ENCODE assay signal across 17 cellular contexts in the genomic region with DNA sequence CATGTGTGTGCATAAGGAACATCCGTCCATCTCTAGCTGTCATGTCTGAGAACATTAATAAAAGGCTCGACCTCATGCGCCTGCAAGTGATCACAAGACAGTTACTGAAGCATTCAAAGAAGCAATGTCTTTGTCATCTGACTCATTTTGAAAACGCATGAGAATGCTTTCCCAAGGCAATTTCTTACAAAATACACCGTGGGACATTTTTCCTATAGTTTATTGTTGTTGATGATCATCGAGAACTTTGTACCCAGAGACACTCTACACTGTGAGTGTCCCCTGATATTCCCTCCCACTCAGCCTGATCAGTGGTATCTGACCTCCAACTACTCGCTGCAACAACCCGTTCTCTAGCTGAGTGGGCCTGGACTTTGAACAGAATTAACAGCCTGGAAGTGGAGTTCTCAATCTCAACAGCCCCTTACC.
DNase-seq lines count a peak whose midpoint lies in the region; ATAC-seq and TF ChIP-seq lines count a peak whose summit lies in the region.
"Had no signal": no experiment of that assay in that cellular context is flagged by ENCODE, and none has a peak within 500 bp of the region (broad histone marks: within the 10 kb centered on the region; RNA-seq: fewer than 3 reads in every experiment).

No MANE protein-coding gene starts in this region.

- H2BK5ac ChIP-seq in IMR-90 (ENCODE audit: low read depth, low read length, poor library complexity, severe bottlenecking) = peak overlapping the region; percentile 62

- H3K9ac ChIP-seq in IMR-90 (ENCODE audit: low read depth, low read length) = no peak overlapping the region

- H4K5ac ChIP-seq in IMR-90 (ENCODE audit: low read depth, low read length) = peak overlapping the region; percentile 82; the same call in 1 of the 2 replicates

- H4K8ac ChIP-seq in IMR-90 (ENCODE audit: low read depth in 2 of 2, low read length in 2 of 2) = peak overlapping the region; percentile 43 to 74; a peak in 3 of 4 replicates

- peak overlapping the region; percentile 95 for H2AK5ac ChIP-seq in IMR-90 (ENCODE audit: low read depth, low read length)

- H3K27ac ChIP-seq in ACC112 (ENCODE audit: low read depth, low read length) (peak overlapping the region; percentile 81), IMR-90 (ENCODE audit: insufficient read depth, low read length) (peak overlapping the region; percentile 33; the same call in 1 of the 2 replicates), esophagus muscularis mucosa (replicated peaks in 1 of 4) (peak overlapping the region in 3 of 4 donors; percentile 48 to 69 (median 59)), mesodermal cell (ENCODE audit: low read depth, low read length, severe bottlenecking) (peak overlapping the region; percentile 92)
- H3K27ac ChIP-seq: uterus had no signal

- intact Hi-C loops in IMR-90 (cut with micrococcal nuclease) = no loop called here
- intact Hi-C loops in esophagus muscularis mucosa (cut with DNase I) = no loop called here
- intact Hi-C loops in head of caudate nucleus (cut with DNase I) = no loop called here

- TF ChIP-seq CTCF in IMR-90 (conservative IDR thresholded peaks at IDR 0.05; ENCODE audit: low read depth, low read length) (no peak), esophagus muscularis mucosa (IDR thresholded peaks at IDR 0.05) (no peak)

- no peak overlapping the region for H2AFZ ChIP-seq in ACC112 (ENCODE audit: low read length, unreplicated experiment)
- H2AFZ ChIP-seq in IMR-90 (replicated peaks; ENCODE audit: low read length, poor library complexity) = no peak overlapping the region

- no peak for ATAC-seq in IMR-90 (ENCODE audit: low read depth)
- no peak for ATAC-seq in HG02970 (IDR thresholded peaks at IDR 0.05; ENCODE audit: low FRiP score, unreplicated experiment)
- no peak for ATAC-seq in HG03521 (IDR thresholded peaks at IDR 0.05; ENCODE audit: unreplicated experiment)
- ATAC-seq: activated CD8-positive, alpha-beta T cell treated with anti-CD3 and anti-CD28 coated beads for 36 hours had no signal

- no peak overlapping the region for H3K4me3 ChIP-seq in ACC112 (ENCODE audit: low read depth, low read length)
- H3K4me3 ChIP-seq in IMR-90 (ENCODE audit: insufficient read depth, low read depth, low read length) = no peak overlapping the region
- no peak overlapping the region for H3K4me3 ChIP-seq in esophagus muscularis mucosa
- no peak overlapping the region for H3K4me3 ChIP-seq in mesodermal cell (ENCODE audit: extremely low read depth, insufficient read depth, low read length, poor library complexity, severe bottlenecking)
- H3K4me3 ChIP-seq: skin epidermis, uterus had no signal

- TF ChIP-seq POLR2A in IMR-90 (IDR thresholded peaks at IDR 0.05; ENCODE audit: low read depth, low read length) (no peak), esophagus muscularis mucosa (IDR thresholded peaks at IDR 0.05; ENCODE audit: low read depth) (no peak)

- no CpG with 5 or more reads among the region's 8 CpGs for WGBS in IMR-90 (ENCODE audit: extremely low coverage in 2 of 2, insufficient read length in 1 of 2), 2 experiments
- 70% methylated on average over 8 of the region's 8 CpGs for WGBS in esophagus muscularis mucosa
- WGBS in mesodermal cell (ENCODE audit: insufficient coverage in 2 of 2), 2 experiments = 90 to 94% methylated on average over 3 to 5 of the region's 8 CpGs

- peaks cover 4% of the 10 kb centered on the region for H3K79me2 ChIP-seq in ACC112 (ENCODE audit: control insufficient read depth, insufficient read depth, low read length, unreplicated experiment)

- peak overlapping the region; percentile 56; the same call in 1 of the 2 replicates for H3K4me2 ChIP-seq in IMR-90 (ENCODE audit: low read depth, low read length)

- dilution Hi-C loops in IMR-90 (cut with HindIII; ENCODE audit: low sequenced_read_pairs, unreplicated experiment) = no loop called here

- peak overlapping the region; percentile 13; the same call in 1 of the 2 replicates for H3K56ac ChIP-seq in IMR-90 (ENCODE audit: extremely low read depth, insufficient read depth, low read length)

- H3K9me1 ChIP-seq in IMR-90 (ENCODE audit: insufficient read depth, low read length) = peaks cover 16% of the 10 kb centered on the region

- H3K23ac ChIP-seq in IMR-90 (ENCODE audit: low read depth, low read length) = peak overlapping the region; percentile 21

- POLR2A ChIA-PET in IMR-90 (lab: Charles Lee; ENCODE audit: unreplicated experiment) = no interaction called here

- H3K18ac ChIP-seq in IMR-90 (ENCODE audit: low read depth, low read length) = peak overlapping the region; percentile 90; the same call in 1 of the 2 replicates

- peaks cover 3% of the 10 kb centered on the region for H4K20me1 ChIP-seq in IMR-90 (ENCODE audit: insufficient read depth, low read length)

- H3K36me3 ChIP-seq in ACC112 (ENCODE audit: insufficient read depth, low read length) (no peaks in the 10 kb centered on the region), IMR-90 (ENCODE audit: control insufficient read depth, insufficient read depth, low read length) (peaks cover 1% of the 10 kb centered on the region; the same call in 1 of the 2 replicates), esophagus muscularis mucosa (peaks cover 0 to 5% (median 0%) of the 10 kb centered on the region in 4 donors), mesodermal cell (ENCODE audit: control insufficient read depth, insufficient read depth, low read length) (peaks cover 26% of the 10 kb centered on the region)
- H3K36me3 ChIP-seq: uterus had no signal

- H3K79me1 ChIP-seq in IMR-90 (ENCODE audit: low read depth in 1 of 2, low read length in 2 of 2) = peaks cover 33 to 82% of the 10 kb centered on the region in 2 experiments

- H3K14ac ChIP-seq in IMR-90 (replicated peaks; ENCODE audit: low read depth, low read length) = peak overlapping the region; percentile 72

- DNase-seq in IMR-90 (peak; percentile 72), esophagus muscularis mucosa (ENCODE audit: extremely low spot score) (no peak), anterior cingulate cortex (lab: John Stamatoyannopoulos, UW) (no peak), head of caudate nucleus (no peak)
- DNase-seq: activated CD8-positive, alpha-beta T cell treated with anti-CD3 and anti-CD28 coated beads for 36 hours; activated naive CD4-positive, alpha-beta T cell treated with anti-CD3 and anti-CD28 coated beads, Interleukin-2, amount 10 ng/mL, durations not matched to agents 7 days and 5 days; cortex of kidney; DND-41; Kasumi-1; NCI-H2081 treated with DMSO at 0.1 percent for 48 hours; T-helper 2 cell; uterus had no signal

- peak overlapping the region; percentile 55 for H2BK20ac ChIP-seq in IMR-90 (ENCODE audit: low read depth, low read length)

- H4K91ac ChIP-seq in IMR-90 (ENCODE audit: insufficient read depth, low read depth, low read length) = peak overlapping the region; percentile 89; the same call in 1 of the 2 replicates

- peak overlapping the region; percentile 81 for H2BK120ac ChIP-seq in IMR-90 (ENCODE audit: low read depth, low read length)

- H2BK15ac ChIP-seq in IMR-90 (ENCODE audit: low read depth, low read length) = peak overlapping the region; percentile 59; the same call in 1 of the 3 replicates

- H3K27me3 ChIP-seq in ACC112 (ENCODE audit: insufficient read depth, low read length) (no peaks in the 10 kb centered on the region), IMR-90 (ENCODE audit: control insufficient read depth, insufficient read depth, low read length) (no peaks in the 10 kb centered on the region), esophagus muscularis mucosa (no peaks in the 10 kb centered on the region)
- H3K27me3 ChIP-seq: uterus had no signal

- CTCF ChIA-PET in IMR-90 (lab: Yijun Ruan, JAX) = no interaction called here

- BruUV-seq in IMR-90 (replicated peaks; lab: Mats Ljungman, UMichigan) = no TSS peak

- TF ChIP-seq RAD21 in IMR-90 (IDR thresholded peaks at IDR 0.05; ENCODE audit: low read length) = no peak

- H3K9me3 ChIP-seq in IMR-90 (ENCODE audit: control insufficient read depth, insufficient read depth, low read length) (no peaks in the 10 kb centered on the region), esophagus muscularis mucosa (no peaks in the 10 kb centered on the region), mesodermal cell (ENCODE audit: control insufficient read depth, low read length) (no peaks in the 10 kb centered on the region)
- H3K9me3 ChIP-seq: uterus had no signal

- H3K4me1 ChIP-seq in ACC112 (ENCODE audit: control insufficient read depth, insufficient read depth, low read length, unreplicated experiment) (peaks cover 38% of the 10 kb centered on the region), IMR-90 (ENCODE audit: control insufficient read depth, insufficient read depth, low read length) (peaks cover 24% of the 10 kb centered on the region), esophagus muscularis mucosa (peaks cover 34 to 87% (median 71%) of the 10 kb centered on the region in 4 donors), mesodermal cell (ENCODE audit: control insufficient read depth, insufficient read depth, low read length, poor library complexity, severe bottlenecking) (peaks cover 42% of the 10 kb centered on the region)
- H3K4me1 ChIP-seq: uterus had no signal

- in situ Hi-C loops in IMR-90 (cut with MboI; ENCODE audit: low sequenced_read_pairs) = loop anchor here (25.0 kb wide), 1 partner anchor 995 kb away; the partner anchor contains the start of gene CDKN1B

- H2AK9ac ChIP-seq in IMR-90 (replicated peaks; ENCODE audit: low read depth, low read length, poor library complexity) = no peak overlapping the region

- TF ChIP-seq EP300 in esophagus muscularis mucosa (IDR thresholded peaks at IDR 0.05) = no peak

- peak overlapping the region; percentile 70; the same call in 1 of the 2 replicates for H3K4ac ChIP-seq in IMR-90 (ENCODE audit: low read depth, low read length)

TF ChIP-seq in IMR-90, 13 proteins besides CTCF, POLR2A, EP300 and RAD21 (continues in another document):
- TF ChIP-seq SMC3 (IDR thresholded peaks at IDR 0.05; ENCODE audit: low read depth, low read length) (0 out of 2 replicates have a peak, but pooled peaks have one; percentile 1), NFE2L2 (IDR thresholded peaks at IDR 0.05; ENCODE audit: low read depth, low read length) (no peak), MAZ (IDR thresholded peaks at IDR 0.05; ENCODE audit: borderline replicate concordance, low read depth, low read length) (no peak)
- TF ChIP-seq, protein P1, sequence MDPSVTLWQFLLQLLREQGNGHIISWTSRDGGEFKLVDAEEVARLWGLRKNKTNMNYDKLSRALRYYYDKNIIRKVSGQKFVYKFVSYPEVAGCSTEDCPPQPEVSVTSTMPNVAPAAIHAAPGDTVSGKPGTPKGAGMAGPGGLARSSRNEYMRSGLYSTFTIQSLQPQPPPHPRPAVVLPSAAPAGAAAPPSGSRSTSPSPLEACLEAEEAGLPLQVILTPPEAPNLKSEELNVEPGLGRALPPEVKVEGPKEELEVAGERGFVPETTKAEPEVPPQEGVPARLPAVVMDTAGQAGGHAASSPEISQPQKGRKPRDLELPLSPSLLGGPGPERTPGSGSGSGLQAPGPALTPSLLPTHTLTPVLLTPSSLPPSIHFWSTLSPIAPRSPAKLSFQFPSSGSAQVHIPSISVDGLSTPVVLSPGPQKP (IDR thresholded peaks at IDR 0.05; ENCODE audit: borderline replicate concordance, low read depth, low read length) = no peak

Comparison
In these comparisons a context has a peak if more than half of its experiments do, and no peak if none do; other contexts are left out.
1. H3K27ac ChIP-seq: peak in every context shown above with its lines; median percentile 92 in mesodermal cell; 81 in ACC112; 59 in esophagus muscularis mucosa; 33 in IMR-90.